In the genomic region with DNA sequence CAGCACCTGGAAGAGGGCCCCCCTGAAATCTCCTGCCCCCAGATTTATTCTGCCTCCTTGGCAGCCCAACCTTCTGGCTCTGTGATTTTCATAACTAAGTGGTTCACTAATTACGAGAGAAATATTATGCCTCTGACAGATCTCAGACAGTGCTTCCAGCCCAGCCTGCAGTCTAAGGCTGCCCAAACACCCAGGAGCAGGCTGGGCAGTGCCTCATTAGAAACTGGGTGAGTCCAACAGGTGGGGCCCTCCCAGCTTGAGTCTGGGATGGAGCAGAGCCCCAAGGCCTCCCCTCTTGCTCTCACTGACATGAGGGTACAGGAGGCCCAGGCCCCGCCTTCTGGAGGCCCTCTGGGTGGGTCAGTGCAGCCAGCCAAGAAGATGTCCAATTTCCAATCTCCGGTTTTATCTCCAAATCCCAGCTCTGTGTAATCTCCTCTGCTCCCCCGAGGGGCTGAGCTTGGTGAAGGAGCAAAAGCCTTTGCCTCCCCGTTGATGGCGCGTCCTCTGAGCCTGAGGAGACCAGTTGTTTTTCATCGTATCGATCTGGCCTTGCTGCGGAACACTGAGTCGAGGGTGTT, we compare ENCODE assay signal across 16 cellular contexts. TPM values are rescaled to one million over a fixed set of nuclear protein-coding genes. Genes with fewer than 3 reads are reported as not detected.
"Had no signal": no experiment of that assay in that cellular context is flagged by ENCODE, and none has a peak within 500 bp of the region (broad histone marks: within the 10 kb centered on the region; RNA-seq: fewer than 3 reads in every experiment).

No MANE protein-coding gene starts in this region.

- H3K27me3 Mint-ChIP-seq: activated CD4-positive, alpha-beta memory T cell treated with anti-CD3 and anti-CD28 coated beads for 36 hours had no signal

- ATAC-seq: effector memory CD8-positive, alpha-beta T cell; stimulated activated memory B cell treated with anti-CD40 and anti-IgM and Interleukin-4, amounts not matched to agents 10 μg/mL and 1 μg/mL and 100 μg/mL, for 72 hours had no signal

- H3K4me3 ChIP-seq: esophagus squamous epithelium, left ventricle myocardium inferior, sigmoid colon had no signal

- H3K36me3 Mint-ChIP-seq: activated CD4-positive, alpha-beta memory T cell treated with anti-CD3 and anti-CD28 coated beads for 36 hours; immature natural killer cell; stimulated activated memory B cell treated with anti-CD40 and anti-IgM and Interleukin-4, amounts not matched to agents 10 μg/mL and 1 μg/mL and 100 μg/mL, for 72 hours had no signal

- H3K9me3 Mint-ChIP-seq: activated CD4-positive, alpha-beta memory T cell treated with anti-CD3 and anti-CD28 coated beads for 36 hours; activated T-cell treated with anti-CD3 and anti-CD28 coated beads, Interleukin-2, amount 50 U/mL, for 24 hours; effector memory CD8-positive, alpha-beta T cell; stimulated activated memory B cell treated with anti-CD40 and anti-IgM and Interleukin-4, amounts not matched to agents 10 μg/mL and 1 μg/mL and 100 μg/mL, for 72 hours had no signal

- H3K9me3 ChIP-seq: esophagus squamous epithelium, left ventricle myocardium inferior, sigmoid colon had no signal

- H3K27ac ChIP-seq: esophagus squamous epithelium, left ventricle myocardium inferior, sigmoid colon, VCaP had no signal

- H3K36me3 ChIP-seq: esophagus squamous epithelium, left ventricle myocardium inferior, sigmoid colon had no signal

- H3K4me3 Mint-ChIP-seq: activated CD4-positive, alpha-beta memory T cell treated with anti-CD3 and anti-CD28 coated beads for 36 hours; activated T-cell treated with anti-CD3 and anti-CD28 coated beads, Interleukin-2, amount 50 U/mL, for 24 hours; stimulated activated memory B cell treated with anti-CD40 and anti-IgM and Interleukin-4, amounts not matched to agents 10 μg/mL and 1 μg/mL and 100 μg/mL, for 72 hours had no signal

- DNase-seq: activated CD4-positive, alpha-beta memory T cell treated with anti-CD3 and anti-CD28 coated beads for 36 hours; activated naive CD4-positive, alpha-beta T cell treated with anti-CD3 and anti-CD28 coated beads, Interleukin-2, amount 50 U/mL, for 16 hours; activated T-cell treated with anti-CD3 and anti-CD28 coated beads, Interleukin-2, amount 50 U/mL, for 24 hours; amygdala; effector memory CD8-positive, alpha-beta T cell; esophagus squamous epithelium; immature natural killer cell; kidney glomerular epithelial cell; left ventricle myocardium inferior; mammary epithelial cell; sigmoid colon; stimulated activated CD4-positive, alpha-beta T cell treated with anti-CD3 and anti-CD28 coated beads, Interleukin-4, amount 100 ng/mL, for 24 hours; T-helper 2 cell had no signal

- H3K27ac Mint-ChIP-seq: activated CD4-positive, alpha-beta memory T cell treated with anti-CD3 and anti-CD28 coated beads for 36 hours; activated T-cell treated with anti-CD3 and anti-CD28 coated beads, Interleukin-2, amount 50 U/mL, for 24 hours; stimulated activated memory B cell treated with anti-CD40 and anti-IgM and Interleukin-4, amounts not matched to agents 10 μg/mL and 1 μg/mL and 100 μg/mL, for 72 hours had no signal

RNA-seq across cellular contexts. Expression of a gene that starts 20.1 kb away (rescaled TPM):
- total RNA-seq: activated CD4-positive, alpha-beta memory T cell treated with anti-CD3 and anti-CD28 coated beads for 36 hours had no signal

RNA-seq across cellular contexts. Expression of a gene that starts 54.0 kb away (rescaled TPM):
- total RNA-seq: dermis microvascular lymphatic vessel endothelial cell had no signal
